In genomic region chr2:187549193-187549592, GRCh38 we compare ENCODE assay signal across 16 cellular contexts. TPM values are rescaled to one million over a fixed set of nuclear protein-coding genes. Genes with fewer than 3 reads are reported as not detected.
DNase-seq lines count a peak whose midpoint lies in the region; ATAC-seq, FAIRE-seq and TF ChIP-seq lines count a peak whose summit lies in the region.
"Had no signal": no experiment of that assay in that cellular context is flagged by ENCODE, and none has a peak within 500 bp of the region (broad histone marks: within the 10 kb centered on the region; RNA-seq: fewer than 3 reads in every experiment).

No MANE protein-coding gene starts in this region.

- CTCF ChIA-PET in endothelial cell of umbilical vein (lab: Charles Lee): interaction anchor here (0.7 to 7.5 kb wide), 8 partner anchors 18 to 687 kb away, joined by 3 to 71 read pairs (median 14); no protein-coding TSS in a partner anchor
- CTCF ChIA-PET in naive thymus-derived CD4-positive, alpha-beta T cell (lab: Charles Lee): interaction anchor here (0.6 to 0.8 kb wide), 2 partner anchors 32 to 294 kb away, joined by 3 read pairs; no protein-coding TSS in a partner anchor

- H3K9ac ChIP-seq in endothelial cell of umbilical vein (replicated peaks; ENCODE audit: extremely low read depth, insufficient read depth, low read length): peak overlapping the region; percentile 31

- H3K27ac ChIP-seq in endothelial cell of umbilical vein (ENCODE audit: insufficient read depth, low read depth, low read length) (peak overlapping the region; percentile 61), mesodermal cell (ENCODE audit: low read depth, low read length, severe bottlenecking) (peak overlapping the region; percentile 51), transverse colon (peak overlapping the region; percentile 6 to 74 (median 48)), ascending aorta (no peak overlapping the region)
- H3K27ac ChIP-seq in naive thymus-derived CD4-positive, alpha-beta T cell (ENCODE audit: low read depth, low read length): no peak overlapping the region

- H3K9me3 ChIP-seq in endothelial cell of umbilical vein (replicated peaks; ENCODE audit: control insufficient read depth, insufficient read depth, low read length): no peaks in the 10 kb centered on the region
- H3K9me3 ChIP-seq in mesodermal cell (ENCODE audit: control insufficient read depth, low read length): no peaks in the 10 kb centered on the region
- no peaks in the 10 kb centered on the region for H3K9me3 ChIP-seq in transverse colon
- no peaks in the 10 kb centered on the region for H3K9me3 ChIP-seq in naive thymus-derived CD4-positive, alpha-beta T cell (ENCODE audit: control insufficient read depth in 2 of 3, low read length in 3 of 3)
- no peaks in the 10 kb centered on the region for H3K9me3 ChIP-seq in ascending aorta

- TF ChIP-seq EP300 in transverse colon (IDR thresholded peaks at IDR 0.05; ENCODE audit: low read depth): no peak

- H3K9me1 ChIP-seq in endothelial cell of umbilical vein (replicated peaks; ENCODE audit: control insufficient read depth, extremely low read depth, insufficient read depth, low read length): no peaks in the 10 kb centered on the region

- no peak overlapping the region for H3K4me3 Mint-ChIP-seq in naive thymus-derived CD4-positive, alpha-beta T cell
- H3K4me3 Mint-ChIP-seq: activated naive CD8-positive, alpha-beta T cell treated with anti-CD3 and anti-CD28 coated beads, Interleukin-2, amount 50 U/mL, for 24 hours; CD14-positive monocyte; central memory CD8-positive, alpha-beta T cell; endodermal cell had no signal

- H4K20me1 ChIP-seq in endothelial cell of umbilical vein (replicated peaks; ENCODE audit: control insufficient read depth, extremely low read depth, insufficient read depth, low read length): no peaks in the 10 kb centered on the region

- H3K36me3 Mint-ChIP-seq in naive thymus-derived CD4-positive, alpha-beta T cell: no peaks in the 10 kb centered on the region
- H3K36me3 Mint-ChIP-seq: CD14-positive monocyte had no signal

- BruUV-seq in endothelial cell of umbilical vein (replicated peaks; lab: Mats Ljungman, UMichigan): no TSS peak

- POLR2A ChIA-PET in endothelial cell of umbilical vein (lab: Charles Lee): interaction anchor here (1.0 to 2.9 kb wide), 4 partner anchors 8 to 46 kb away, joined by 3 to 13 read pairs (median 5); no protein-coding TSS in a partner anchor
- POLR2A ChIA-PET in naive thymus-derived CD4-positive, alpha-beta T cell (lab: Charles Lee): interaction anchor here (0.6 kb wide), 1 partner anchor 1604 kb away, joined by 3 read pairs; no protein-coding TSS in a partner anchor

- H2AFZ ChIP-seq in endothelial cell of umbilical vein (ENCODE audit: low read depth, low read length): no peak overlapping the region

- H3K4me3 ChIP-seq in endothelial cell of umbilical vein (replicated peaks in 1 of 3; ENCODE audit: insufficient read depth in 1 of 3, low read depth in 1 of 3, low read length in 3 of 3): peak overlapping the region; percentile 7 to 95 (median 82)
- no peak overlapping the region for H3K4me3 ChIP-seq in mesodermal cell (ENCODE audit: extremely low read depth, insufficient read depth, low read length, poor library complexity, severe bottlenecking)
- no peak overlapping the region for H3K4me3 ChIP-seq in transverse colon
- no peak overlapping the region for H3K4me3 ChIP-seq in naive thymus-derived CD4-positive, alpha-beta T cell (ENCODE audit: low read length)
- H3K4me3 ChIP-seq in ascending aorta: no peak overlapping the region

- dilution Hi-C loops in endothelial cell of umbilical vein (cut with MboI; ENCODE audit: extremely low pct_ligation_motif_present, low sequenced_read_pairs): no loop called here

- in situ Hi-C loops in transverse colon (cut with MboI; ENCODE audit: low pct_ligation_motif_present in 1 of 4, low pct_unique_long_range_greater_than_20kb in 1 of 4, low sequenced_read_pairs in 3 of 4): no loop called here

- H3K9me3 Mint-ChIP-seq in naive thymus-derived CD4-positive, alpha-beta T cell: no peaks in the 10 kb centered on the region
- H3K9me3 Mint-ChIP-seq: activated naive CD8-positive, alpha-beta T cell treated with anti-CD3 and anti-CD28 coated beads, Interleukin-2, amount 50 U/mL, for 24 hours; CD14-positive monocyte; central memory CD8-positive, alpha-beta T cell; endodermal cell had no signal

- no peak for ATAC-seq in naive thymus-derived CD4-positive, alpha-beta T cell
- ATAC-seq: activated naive CD8-positive, alpha-beta T cell treated with anti-CD3 and anti-CD28 coated beads, Interleukin-2, amount 50 U/mL, for 24 hours; SK-N-SH treated with all-trans-retinoic acid at 6 μM for 48 hours had no signal

- DNase-seq in NCI-H69 (lab: John Stamatoyannopoulos, UW) (peak; percentile 10), endothelial cell of umbilical vein (ENCODE audit: low read depth, low spot score) (peak; percentile 82), transverse colon (no peak), NAMALWA (ENCODE audit: low spot score) (no peak), ascending aorta (ENCODE audit: low spot score in 2 of 2) (no peak)
- no peak for DNase-seq in naive thymus-derived CD4-positive, alpha-beta T cell
- DNase-seq: activated naive CD8-positive, alpha-beta T cell treated with anti-CD3 and anti-CD28 coated beads, Interleukin-2, amount 50 U/mL, for 24 hours; DND-41; endodermal cell; islet precursor cell; NCI-H1694; stimulated activated CD4-positive, alpha-beta T cell treated with anti-CD3 and anti-CD28 coated beads, Interleukin-15, amount 100 ng/mL, for 24 hours had no signal

- H3K27me3 Mint-ChIP-seq in naive thymus-derived CD4-positive, alpha-beta T cell: peaks cover 0 to 20% (median 8%) of the 10 kb centered on the region in 5 donors
- H3K27me3 Mint-ChIP-seq: central memory CD8-positive, alpha-beta T cell had no signal

- peaks cover 0 to 9% of the 10 kb centered on the region in 2 experiments for H3K36me3 ChIP-seq in endothelial cell of umbilical vein (ENCODE audit: control insufficient read depth in 2 of 2, extremely low read depth in 1 of 2, insufficient read depth in 2 of 2, low read length in 2 of 2)
- H3K36me3 ChIP-seq in mesodermal cell (ENCODE audit: control insufficient read depth, insufficient read depth, low read length): peaks cover 32% of the 10 kb centered on the region
- no peaks in the 10 kb centered on the region for H3K36me3 ChIP-seq in transverse colon
- H3K36me3 ChIP-seq in naive thymus-derived CD4-positive, alpha-beta T cell (ENCODE audit: control insufficient read depth in 2 of 3, insufficient read depth in 3 of 3, low read length in 3 of 3): no peaks in the 10 kb centered on the region
- no peaks in the 10 kb centered on the region for H3K36me3 ChIP-seq in ascending aorta

- no peak for TF ChIP-seq POLR2A in endothelial cell of umbilical vein (IDR thresholded peaks at IDR 0.05; ENCODE audit: low read depth, low read length)
- TF ChIP-seq POLR2A in transverse colon (IDR thresholded peaks at IDR 0.05): no peak

- H3K4me1 ChIP-seq in endothelial cell of umbilical vein (ENCODE audit: control insufficient read depth, extremely low read depth, insufficient read depth, low read length) (peaks cover 75% of the 10 kb centered on the region), mesodermal cell (ENCODE audit: control insufficient read depth, insufficient read depth, low read length, poor library complexity, severe bottlenecking) (peaks cover 25% of the 10 kb centered on the region), transverse colon (peaks cover 0 to 40% (median 4%) of the 10 kb centered on the region in 4 donors), ascending aorta (no peaks in the 10 kb centered on the region)
- H3K4me1 ChIP-seq in naive thymus-derived CD4-positive, alpha-beta T cell (ENCODE audit: control insufficient read depth in 2 of 2, insufficient read depth in 2 of 2, low read length in 2 of 2): no peaks in the 10 kb centered on the region

- H3K27ac Mint-ChIP-seq in naive thymus-derived CD4-positive, alpha-beta T cell: no peak overlapping the region
- H3K27ac Mint-ChIP-seq: activated naive CD8-positive, alpha-beta T cell treated with anti-CD3 and anti-CD28 coated beads, Interleukin-2, amount 50 U/mL, for 24 hours; endodermal cell had no signal

- H3K27me3 ChIP-seq in endothelial cell of umbilical vein (ENCODE audit: control insufficient read depth in 2 of 2, insufficient read depth in 2 of 2, low read length in 2 of 2): no peaks in the 10 kb centered on the region
- H3K27me3 ChIP-seq in transverse colon: no peaks in the 10 kb centered on the region
- H3K27me3 ChIP-seq in naive thymus-derived CD4-positive, alpha-beta T cell (ENCODE audit: control insufficient read depth in 2 of 2, insufficient read depth in 2 of 2, low read length in 2 of 2): peaks cover 0 to 4% of the 10 kb centered on the region in 2 donors
- no peaks in the 10 kb centered on the region for H3K27me3 ChIP-seq in ascending aorta

- TF ChIP-seq CTCF in endothelial cell of umbilical vein (IDR thresholded peaks at IDR 0.05; ENCODE audit: extremely low read depth in 1 of 2, insufficient read depth in 1 of 2, low read depth in 1 of 2, low read length in 2 of 2) (no peak), transverse colon (IDR thresholded peaks at IDR 0.05) (no peak), ascending aorta (IDR thresholded peaks at IDR 0.05) (no peak)

- FAIRE-seq in endothelial cell of umbilical vein (lab: Jason Lieb, UNC): no peak

- peaks cover 0 to 6% (median 4%) of the 10 kb centered on the region in 7 donors for H3K4me1 Mint-ChIP-seq in naive thymus-derived CD4-positive, alpha-beta T cell
- H3K4me1 Mint-ChIP-seq: central memory CD8-positive, alpha-beta T cell had no signal

- intact Hi-C loops in endothelial cell of umbilical vein (cut with micrococcal nuclease): loop anchor here (1.0 to 5.0 kb wide), 2 partner anchors 20 to 247 kb away; no protein-coding TSS in a partner anchor
- intact Hi-C loops in transverse colon (cut with DNase I; ENCODE audit: low total_unique reads): no loop called here
- intact Hi-C loops in naive thymus-derived CD4-positive, alpha-beta T cell (cut with micrococcal nuclease): no loop called here
- intact Hi-C loops in ascending aorta (cut with DNase I): no loop called here

- peak overlapping the region; percentile 86 for H3K4me2 ChIP-seq in endothelial cell of umbilical vein (ENCODE audit: insufficient read depth, low read length)

- peaks cover 66% of the 10 kb centered on the region for H3K79me2 ChIP-seq in endothelial cell of umbilical vein (ENCODE audit: control insufficient read depth, insufficient read depth, low read length)

RNA-seq across cellular contexts. Expression of gene TFPI, which starts 5.0 kb away (rescaled TPM):
- total RNA-seq in endothelial cell of umbilical vein (266 and 286 TPM in 2 replicates), transverse colon (10 to 100 TPM in 3 of 4 donors, 1 to 10 TPM in 1; 7.1 to 28.9 (median 20.2) TPM), ascending aorta (85.6 TPM)
- 138 and 177 TPM in 2 replicates for polyA plus RNA-seq in endothelial cell of umbilical vein
- 185 and 186 TPM in 2 replicates for polyA plus RNA-seq in endothelial cell of umbilical vein (2011; cell fraction: cytosol; rRNA removed)
- 210 and 230 TPM in 2 replicates for polyA plus RNA-seq in endothelial cell of umbilical vein (2011; cell fraction: nucleus; rRNA removed)
- 245 and 277 TPM in 2 replicates for polyA plus RNA-seq in endothelial cell of umbilical vein (2012)
- 332 and 378 TPM in 2 replicates for polyA minus RNA-seq in endothelial cell of umbilical vein
- 21.1 TPM for polyA minus RNA-seq in endothelial cell of umbilical vein (2011; cell fraction: cytosol; rRNA and poly(A)+ RNA removed)
- 645 and 1,049 TPM in 2 replicates for polyA minus RNA-seq in endothelial cell of umbilical vein (2011; cell fraction: nucleus; rRNA and poly(A)+ RNA removed)
- 457 TPM for polyA plus RNA-seq in mesodermal cell (2013, experiment 1 of 2)
- 455 TPM for polyA plus RNA-seq in mesodermal cell (2013, experiment 2 of 2)
- total RNA-seq in naive thymus-derived CD4-positive, alpha-beta T cell: 1 to 10 TPM in 1 of 5 experiments, under 1 TPM in 2, not detected in 2; 0.15 to 1.2 (median 0.56) TPM
- polyA plus RNA-seq in naive thymus-derived CD4-positive, alpha-beta T cell: not detected

Comparison
In these comparisons a context has a peak if more than half of its experiments do, and no peak if none do; other contexts are left out.
1. DNase-seq: peak in NCI-H69 (single experiment) and endothelial cell of umbilical vein (single experiment); none in transverse colon (single experiment), naive thymus-derived CD4-positive, alpha-beta T cell (0 of 9), NAMALWA (single experiment) and ascending aorta (0 of 2).
2. H3K27ac ChIP-seq: peak in endothelial cell of umbilical vein (single experiment), mesodermal cell (single experiment) and transverse colon (4 of 4); none in naive thymus-derived CD4-positive, alpha-beta T cell (single experiment) and ascending aorta (0 of 2).
3. H3K4me3 ChIP-seq: peak in endothelial cell of umbilical vein (3 of 3); none in mesodermal cell (single experiment), transverse colon (0 of 4), naive thymus-derived CD4-positive, alpha-beta T cell (single experiment) and ascending aorta (0 of 2).